Comparison of ENCODE assay signal across 8 cellular contexts in the genomic region with DNA sequence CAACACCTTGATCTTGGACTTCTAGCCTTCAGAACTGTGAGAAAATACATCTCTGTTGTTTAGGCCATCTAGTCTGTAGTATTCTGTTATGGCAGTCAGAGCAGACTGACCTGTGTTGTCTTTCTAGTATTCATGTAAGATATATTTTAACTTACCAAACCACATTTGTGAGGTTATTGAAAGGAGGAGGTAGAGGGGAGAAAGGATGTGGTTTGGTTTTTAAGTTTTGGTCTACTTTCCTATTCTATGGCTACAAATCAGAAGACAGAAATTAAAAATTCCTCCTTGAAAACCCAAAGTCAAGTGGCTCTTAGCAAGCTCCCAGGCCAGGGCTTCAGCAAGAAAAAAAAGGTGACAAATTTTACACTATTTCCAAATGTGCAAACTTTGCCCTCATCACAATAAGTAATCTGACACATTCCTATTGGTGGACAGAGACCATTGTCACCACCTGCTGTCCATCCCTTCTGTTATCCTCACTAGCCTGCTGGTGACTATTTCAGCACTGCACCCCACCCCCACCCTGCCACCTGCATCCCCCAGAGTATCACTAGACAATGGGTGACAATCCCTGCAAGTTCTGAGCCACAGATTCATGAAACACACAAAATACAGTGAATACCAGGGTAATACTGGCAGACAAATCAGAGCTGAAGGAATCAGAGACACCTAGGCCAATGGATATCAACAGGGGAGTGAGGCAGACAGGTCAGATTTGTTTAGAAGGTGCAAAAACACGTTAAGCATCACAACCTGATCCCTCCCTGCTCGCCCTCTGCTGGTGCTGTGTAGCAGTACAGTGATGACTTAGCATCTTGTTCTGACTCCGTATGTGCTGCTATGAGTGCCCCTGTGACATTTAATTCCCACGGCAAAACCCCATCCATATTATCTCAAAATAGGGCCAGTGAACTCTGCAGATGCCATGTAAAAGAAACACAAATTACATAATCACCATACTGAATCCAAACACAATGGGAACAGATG.
DNase-seq lines count a peak whose midpoint lies in the region; ATAC-seq and TF ChIP-seq lines count a peak whose summit lies in the region.

No MANE protein-coding gene starts in this region.

- H3K4me3 ChIP-seq in heart left ventricle, result no peak overlapping the region

- no peak overlapping the region for H3K27ac ChIP-seq in heart left ventricle

- DNase-seq in activated CD4-positive, alpha-beta T cell treated with anti-CD3 and anti-CD28 coated beads for 24 hours (ENCODE audit: low read depth in 2 of 2), result peak; percentile 43 to 49
- DNase-seq in activated CD4-positive, alpha-beta T cell treated with anti-CD3 and anti-CD28 coated beads for 1 hour, result no peak
- peak; percentile 21 for DNase-seq in NOMO-1 treated with dmso at 0.1 percent for 144 hours (lab: John Stamatoyannopoulos, UW; ENCODE audit: unreplicated experiment)
- DNase-seq in activated T-cell treated with anti-CD3 and anti-CD28 coated beads for 48 hours (ENCODE audit: low read depth), result peak; percentile 48
- no peak for DNase-seq in heart left ventricle
- DNase-seq in stimulated activated CD4-positive, alpha-beta T cell treated with anti-CD3 and anti-CD28 coated beads, Interleukin-4, amount 100 ng/mL, for 48 hours (ENCODE audit: low read depth in 2 of 2), result peak; percentile 45 to 60
- no peak for DNase-seq in NCI-H2107 (lab: John Stamatoyannopoulos, UW)

- intact Hi-C loops in heart left ventricle (cut with DNase I), result no loop called here

- no peak for TF ChIP-seq POLR2A in heart left ventricle (IDR thresholded peaks at IDR 0.05)

- H3K36me3 ChIP-seq in heart left ventricle, result peaks cover 0 to 87% (median 62%) of the 10 kb centered on the region in 9 donors

- TF ChIP-seq CTCF in heart left ventricle (IDR thresholded peaks at IDR 0.05), result peak; percentile 27 to 61 (median 50)

- 54 to 61% (median 57%) methylated on average over 4 of the region's 4 CpGs for WGBS in heart left ventricle, 4 donors

- peaks cover 0 to 10% (median 3%) of the 10 kb centered on the region in 12 donors for H3K9me3 ChIP-seq in heart left ventricle

- no peaks in the 10 kb centered on the region for H3K27me3 ChIP-seq in heart left ventricle

- H3K4me1 ChIP-seq in heart left ventricle, result peaks cover 0 to 4% (median 0%) of the 10 kb centered on the region in 12 donors

- ATAC-seq in HG02678 (IDR thresholded peaks at IDR 0.05; ENCODE audit: unreplicated experiment) (peak; percentile 80), heart left ventricle (peak in 2 of 4 donors; percentile 36 to 44)

Comparison
In these comparisons a context has a peak if more than half of its experiments do, and no peak if none do; other contexts are left out.
1. DNase-seq: peak in activated CD4-positive, alpha-beta T cell treated with anti-CD3 and anti-CD28 coated beads for 24 hours (2 of 2), NOMO-1 treated with dmso at 0.1 percent for 144 hours (single experiment), activated T-cell treated with anti-CD3 and anti-CD28 coated beads for 48 hours (single experiment) and stimulated activated CD4-positive, alpha-beta T cell treated with anti-CD3 and anti-CD28 coated beads, Interleukin-4, amount 100 ng/mL, for 48 hours (2 of 2); none in activated CD4-positive, alpha-beta T cell treated with anti-CD3 and anti-CD28 coated beads for 1 hour (single experiment), heart left ventricle (0 of 5) and NCI-H2107 (single experiment).